In genomic region chr4:185005209-185005819, GRCh38 we compare ENCODE assay signal across 1 cellular context.
TF ChIP-seq lines count a peak whose summit lies in the region.

No MANE protein-coding gene starts in this region.

TF ChIP-seq in K562, 482 proteins besides CTCF, POLR2A, EP300 and RAD21 (continued from another document):
- TF ChIP-seq CTCFL (IDR thresholded peaks at IDR 0.05; ENCODE audit: borderline replicate concordance, insufficient read depth, low read depth, low read length, poor library complexity, severe bottlenecking) = peak; percentile 39
- TF ChIP-seq STAG1 (CRISPR knock-in tag; IDR thresholded peaks at IDR 0.05; ENCODE audit: borderline replicate concordance) = peak; percentile 72; the same call in 1 of the 2 replicates
- no peak for TF ChIP-seq MGA (IDR thresholded peaks at IDR 0.05)
- TF ChIP-seq RCOR1 (IDR thresholded peaks at IDR 0.05; ENCODE audit: borderline replicate concordance in 1 of 2, low read depth in 2 of 2, low read length in 2 of 2) = peak in 1 of 2 experiments; percentile 66; a peak in 1 of 4 replicates
- no peak for TF ChIP-seq ZBTB9 (CRISPR knock-in tag; IDR thresholded peaks at IDR 0.05)
- TF ChIP-seq CBX5 (IDR thresholded peaks at IDR 0.05; ENCODE audit: borderline replicate concordance, low read depth) = 0 out of 2 replicates have a peak, but pooled peaks have one; percentile 8
- no peak for TF ChIP-seq THRAP3 (IDR thresholded peaks at IDR 0.05; ENCODE audit: borderline replicate concordance)
- TF ChIP-seq SP1 (CRISPR knock-in tag; IDR thresholded peaks at IDR 0.05) = 0 out of 2 replicates have a peak, but pooled peaks have one; percentile 37
- no peak for TF ChIP-seq ATF1 (CRISPR knock-in tag; IDR thresholded peaks at IDR 0.05)
- 0 out of 2 replicates have a peak, but pooled peaks have one; percentile 23 for TF ChIP-seq ATF1 (tag; IDR thresholded peaks at IDR 0.05)
- TF ChIP-seq DDX20 (tag; IDR thresholded peaks at IDR 0.05; ENCODE audit: low read depth) = no peak
- no peak for TF ChIP-seq ZNF253 (CRISPR knock-in tag; conservative IDR thresholded peaks at IDR 0.05)
- peak; percentile 82 for TF ChIP-seq SMC3 (conservative IDR thresholded peaks at IDR 0.05; ENCODE audit: insufficient read depth, low read depth, low read length)
- TF ChIP-seq CREM (IDR thresholded peaks at IDR 0.05; ENCODE audit: low read depth) = 0 out of 2 replicates have a peak, but pooled peaks have one; percentile 27
- TF ChIP-seq MYC (IDR thresholded peaks at IDR 0.05; ENCODE audit: low read depth, low read length) = 0 out of 2 replicates have a peak, but pooled peaks have one; percentile 30
- no peak for TF ChIP-seq MYC (CRISPR knock-in tag; IDR thresholded peaks at IDR 0.05; ENCODE audit: borderline replicate concordance, low read depth)
- TF ChIP-seq GABPB1 (CRISPR knock-in tag; IDR thresholded peaks at IDR 0.05) = peak; percentile 36; the same call in 1 of the 2 replicates
- TF ChIP-seq SNAPC5 (CRISPR knock-in tag; IDR thresholded peaks at IDR 0.05) = no peak
- peak; percentile 55 for TF ChIP-seq DEAF1 (CRISPR knock-in tag; IDR thresholded peaks at IDR 0.05)
- TF ChIP-seq TFAP4 (CRISPR knock-in tag; IDR thresholded peaks at IDR 0.05; ENCODE audit: borderline replicate concordance) = peak; percentile 44; the same call in 1 of the 2 replicates
- no peak for TF ChIP-seq GTF2A2 (tag; IDR thresholded peaks at IDR 0.05)
- TF ChIP-seq NFIX (CRISPR knock-in tag; IDR thresholded peaks at IDR 0.05; ENCODE audit: low read depth) = no peak
- TF ChIP-seq CTBP1 (IDR thresholded peaks at IDR 0.05; ENCODE audit: borderline replicate concordance) = 0 out of 2 replicates have a peak, but pooled peaks have one; percentile 18
- TF ChIP-seq DPF2 (IDR thresholded peaks at IDR 0.05) = no peak
- TF ChIP-seq AFF4 (CRISPR knock-in tag; IDR thresholded peaks at IDR 0.05) = 0 out of 2 replicates have a peak, but pooled peaks have one; percentile 51
- no peak for TF ChIP-seq ZNF76 (CRISPR knock-in tag; IDR thresholded peaks at IDR 0.05; ENCODE audit: borderline replicate concordance)
- TF ChIP-seq ZNF282 (CRISPR knock-in tag; IDR thresholded peaks at IDR 0.05) = no peak
